In genomic region chr15:32718822-32719716, GRCh38 we compare ENCODE assay signal across 8 cellular contexts. TPM values are rescaled to one million over a fixed set of nuclear protein-coding genes. Genes with fewer than 3 reads are reported as not detected.
DNase-seq lines count a peak whose midpoint lies in the region; ATAC-seq and TF ChIP-seq lines count a peak whose summit lies in the region.

No MANE protein-coding gene starts in this region.

- H3K27ac ChIP-seq in left ventricle myocardium inferior (replicated peaks): no peak overlapping the region
- peak overlapping the region; percentile 17 for H3K27ac ChIP-seq in colonic mucosa
- H3K27ac ChIP-seq in uterus: peak overlapping the region in 1 of 2 donors; percentile 2

- ATAC-seq in Right ventricle myocardium inferior: no peak
- peak; percentile 47 for ATAC-seq in mucosa of descending colon
- no peak for ATAC-seq in GM21526 (IDR thresholded peaks at IDR 0.05; ENCODE audit: low FRiP score, unreplicated experiment)
- no peak for ATAC-seq in GM18873 (IDR thresholded peaks at IDR 0.05; ENCODE audit: low FRiP score, unreplicated experiment)

- TF ChIP-seq POLR2A in uterus (IDR thresholded peaks at IDR 0.05): no peak

- H3K4me1 ChIP-seq in left ventricle myocardium inferior: peaks cover 24% of the 10 kb centered on the region
- peaks cover 8% of the 10 kb centered on the region for H3K4me1 ChIP-seq in colonic mucosa
- H3K4me1 ChIP-seq in mucosa of descending colon (ENCODE audit: low read depth): peaks cover 24% of the 10 kb centered on the region
- H3K4me1 ChIP-seq in uterus: peaks cover 0 to 4% of the 10 kb centered on the region in 2 donors

- peak overlapping the region; percentile 51 for H3K4me3 ChIP-seq in left ventricle myocardium inferior
- peak overlapping the region; percentile 48 for H3K4me3 ChIP-seq in colonic mucosa
- no peak overlapping the region for H3K4me3 ChIP-seq in mucosa of descending colon
- H3K4me3 ChIP-seq in uterus: peak overlapping the region; percentile 24 to 34

- H3K27me3 ChIP-seq in left ventricle myocardium inferior (ENCODE audit: low read depth): peaks cover 93% of the 10 kb centered on the region
- H3K27me3 ChIP-seq in colonic mucosa: peaks cover 36% of the 10 kb centered on the region
- peaks cover 5 to 12% of the 10 kb centered on the region in 2 donors for H3K27me3 ChIP-seq in uterus

- H3K9ac ChIP-seq in colonic mucosa (ENCODE audit: low read depth in 2 of 2, low read length in 2 of 2): peak overlapping the region; percentile 19 to 53

- intact Hi-C loops in left ventricle myocardium inferior (cut with micrococcal nuclease) (no loop called here), Right ventricle myocardium inferior (cut with DNase I) (no loop called here), colonic mucosa (cut with DNase I) (no loop called here), mucosa of descending colon (cut with DNase I, micrococcal nuclease) (no loop called here), uterus (cut with DNase I; ENCODE audit: low total_unique reads) (no loop called here)

- no peaks in the 10 kb centered on the region for H3K36me3 ChIP-seq in left ventricle myocardium inferior
- H3K36me3 ChIP-seq in colonic mucosa: no peaks in the 10 kb centered on the region
- H3K36me3 ChIP-seq in mucosa of descending colon (ENCODE audit: low read depth): no peaks in the 10 kb centered on the region
- no peaks in the 10 kb centered on the region for H3K36me3 ChIP-seq in uterus

- TF ChIP-seq CTCF in left ventricle myocardium inferior (IDR thresholded peaks at IDR 0.05; ENCODE audit: borderline replicate concordance) (no peak), colonic mucosa (IDR thresholded peaks at IDR 0.05) (no peak), mucosa of descending colon (IDR thresholded peaks at IDR 0.05) (no peak), uterus (IDR thresholded peaks at IDR 0.05) (no peak)

- no peak for DNase-seq in left ventricle myocardium inferior
- no peak for DNase-seq in Right ventricle myocardium inferior (ENCODE audit: missing footprints)
- peak; percentile 26 for DNase-seq in colonic mucosa
- DNase-seq in mucosa of descending colon: peak in 2 of 3 donors; percentile 49 to 50
- DNase-seq in uterus: no peak
- no peak for DNase-seq in activated CD4-positive, CD25-positive, alpha-beta regulatory T cell treated with anti-CD3 and anti-CD28 coated beads, Interleukin-2, amount 50 U/mL, for 72 hours

- H3K9me3 ChIP-seq in left ventricle myocardium inferior (replicated peaks) (no peaks in the 10 kb centered on the region), colonic mucosa (no peaks in the 10 kb centered on the region), mucosa of descending colon (no peaks in the 10 kb centered on the region), uterus (no peaks in the 10 kb centered on the region)

RNA-seq across cellular contexts. Expression of gene GREM1, which starts 1.3 kb away (rescaled TPM):
- total RNA-seq in left ventricle myocardium inferior (0.49 TPM), Right ventricle myocardium inferior (not detected), colonic mucosa (10 to 100 TPM; 18.9 to 39.3 TPM), mucosa of descending colon (10 to 100 TPM in 2 of 3 donors, 1 to 10 TPM in 1; 9.1 to 77.8 (median 44.8) TPM), uterus (1 to 10 TPM in 3 of 4 donors, under 1 TPM in 1; 0.88 to 5.4 (median 5.2) TPM)

Comparison
In these comparisons a context has a peak if more than half of its experiments do, and no peak if none do; other contexts are left out.
1. DNase-seq: peak in colonic mucosa (single experiment) and mucosa of descending colon (2 of 3); none in left ventricle myocardium inferior (single experiment), Right ventricle myocardium inferior (single experiment), uterus (0 of 2) and activated CD4-positive, CD25-positive, alpha-beta regulatory T cell treated with anti-CD3 and anti-CD28 coated beads, Interleukin-2, amount 50 U/mL, for 72 hours (single experiment).